Comparison of ENCODE assay signal across 27 cellular contexts in the genomic region with DNA sequence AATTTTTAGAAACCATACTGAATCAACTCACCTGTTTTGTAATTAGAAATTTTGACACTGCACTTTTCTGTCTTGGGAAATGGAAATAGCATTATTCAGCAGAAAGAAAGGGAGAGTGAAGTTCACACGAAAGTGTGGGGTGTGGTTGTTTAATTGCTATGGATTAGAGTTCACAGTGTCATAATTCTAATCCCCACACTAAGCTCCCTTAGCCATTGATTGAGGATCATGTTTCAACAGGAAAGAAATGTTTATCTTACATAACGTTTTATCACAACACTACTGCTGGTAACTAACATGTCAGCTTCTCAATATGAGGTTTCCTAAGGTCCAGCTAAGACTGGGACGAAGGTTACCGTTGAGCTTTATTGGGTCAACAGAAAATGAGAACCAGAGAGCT. TPM values are rescaled to one million over a fixed set of nuclear protein-coding genes. Genes with fewer than 3 reads are reported as not detected.
"Had no signal": no experiment of that assay in that cellular context is flagged by ENCODE, and none has a peak within 500 bp of the region (broad histone marks: within the 10 kb centered on the region; RNA-seq: fewer than 3 reads in every experiment).

No MANE protein-coding gene starts in this region.

- H3K27ac ChIP-seq: adrenal gland, breast epithelium, RWPE1, SJCRH30, VCaP had no signal

- H3K27me3 ChIP-seq: adrenal gland, breast epithelium, Peyer's patch, SJCRH30 had no signal

- H3K4me2 ChIP-seq: SK-N-SH had no signal

- H3K9ac ChIP-seq: SK-N-SH had no signal

- H3K4me3 ChIP-seq: adrenal gland, breast epithelium, Peyer's patch, SJCRH30 had no signal

- DNase-seq: activated CD4-positive, alpha-beta memory T cell treated with anti-CD3 and anti-CD28 coated beads, Interleukin-2, amount 10 ng/mL, durations not matched to agents 7 days and 5 days; activated CD4-positive, alpha-beta T cell treated with anti-CD3 and anti-CD28 coated beads for 36 hours; activated CD4-positive, alpha-beta T cell treated with anti-CD3 and anti-CD28 coated beads, Interleukin-2, amount 50 U/mL, for 1 hour; activated CD8-positive, alpha-beta memory T cell treated with anti-CD3 and anti-CD28 coated beads, Interleukin-2, amount 50 U/mL, for 4 hours; activated naive CD4-positive, alpha-beta T cell treated with anti-CD3 and anti-CD28 coated beads, Interleukin-2, amount 50 U/mL, for 16 hours; activated naive CD8-positive, alpha-beta T cell treated with anti-CD3 and anti-CD28 coated beads, Interleukin-2, amount 10 ng/mL, durations not matched to agents 7 days and 5 days; adrenal gland; aorta; central memory CD4-positive, alpha-beta T cell; KBM-7; NCI-H1092 treated with DMSO at 0.1 percent for 48 hours; NCI-H1436; NCI-H1694 treated with DMSO at 0.1 percent for 48 hours; NCI-H2029 treated with DMSO at 0.1 percent for 48 hours; NCI-H345; NCI-H526; Peyer's patch; Right ventricle myocardium superior; SJCRH30; SK-N-SH; T-helper 1 cell had no signal

- H3K36me3 ChIP-seq: adrenal gland, breast epithelium, Peyer's patch, SJCRH30 had no signal

- H3K4me1 ChIP-seq: breast epithelium, Peyer's patch had no signal

- ATAC-seq: activated CD4-positive, alpha-beta T cell treated with anti-CD3 and anti-CD28 coated beads for 36 hours had no signal

- H3K9me3 ChIP-seq: adrenal gland, breast epithelium, Peyer's patch, SJCRH30, SK-N-SH had no signal

RNA-seq across cellular contexts. Expression of gene GSTA5, which starts 31.4 kb away (rescaled TPM):
- total RNA-seq: activated CD4-positive, alpha-beta memory T cell treated with anti-CD3 and anti-CD28 coated beads, Interleukin-2, amount 10 ng/mL, durations not matched to agents 7 days and 5 days; activated CD4-positive, alpha-beta T cell treated with anti-CD3 and anti-CD28 coated beads for 36 hours; activated naive CD8-positive, alpha-beta T cell treated with anti-CD3 and anti-CD28 coated beads, Interleukin-2, amount 10 ng/mL, durations not matched to agents 7 days and 5 days; adrenal gland; aorta; breast epithelium; LHCN-M2; M059J; Peyer's patch; Right ventricle myocardium superior; SJCRH30; T-helper 2 cell treated with Interferon-gamma antibody and Interleukin-4, amounts not matched to agents 100 ng/mL and 5 ng/mL, for 36 hours had no signal
- polyA plus RNA-seq: adrenal gland, aorta, SK-N-SH had no signal

RNA-seq across cellular contexts. Expression of gene GSTA3, which starts 37.5 kb away (rescaled TPM):
- total RNA-seq: activated CD4-positive, alpha-beta memory T cell treated with anti-CD3 and anti-CD28 coated beads, Interleukin-2, amount 10 ng/mL, durations not matched to agents 7 days and 5 days; activated CD4-positive, alpha-beta T cell treated with anti-CD3 and anti-CD28 coated beads for 36 hours; activated naive CD8-positive, alpha-beta T cell treated with anti-CD3 and anti-CD28 coated beads, Interleukin-2, amount 10 ng/mL, durations not matched to agents 7 days and 5 days; aorta; breast epithelium; LHCN-M2; Peyer's patch; Right ventricle myocardium superior; SJCRH30; T-helper 2 cell treated with Interferon-gamma antibody and Interleukin-4, amounts not matched to agents 100 ng/mL and 5 ng/mL, for 36 hours had no signal
- polyA plus RNA-seq: aorta, SK-N-SH had no signal
